In the genomic region with DNA sequence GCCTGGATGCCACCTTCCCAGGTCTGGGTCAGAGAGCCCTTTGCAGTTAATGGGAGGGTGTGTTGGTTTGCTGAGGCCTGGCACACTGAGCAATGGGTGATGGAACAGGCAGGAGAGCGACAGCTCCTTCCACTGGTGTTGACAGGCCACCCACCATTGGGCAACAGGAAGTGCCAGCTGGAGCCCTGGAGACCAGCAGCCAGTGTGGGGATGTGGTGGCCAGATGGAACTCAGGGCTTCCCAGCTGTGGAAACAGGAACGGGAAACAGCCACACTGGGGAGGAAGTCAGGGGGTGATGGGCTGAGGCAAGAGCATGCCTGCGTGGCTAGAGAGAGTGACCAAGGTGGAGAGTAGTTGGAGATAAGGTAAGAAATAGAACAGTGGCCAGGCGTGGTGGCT, we compare ENCODE assay signal across 11 cellular contexts. TPM values are rescaled to one million over a fixed set of nuclear protein-coding genes. Genes with fewer than 3 reads are reported as not detected.
A peak's percentile ranks its signal among the peaks of the same experiment; 100 is the strongest.
DNase-seq lines count a peak whose midpoint lies in the region; ATAC-seq and TF ChIP-seq lines count a peak whose summit lies in the region.
"Had no signal": no experiment of that assay in that cellular context is flagged by ENCODE, and none has a peak within 500 bp of the region (broad histone marks: within the 10 kb centered on the region; RNA-seq: fewer than 3 reads in every experiment).

No MANE protein-coding gene starts in this region.

- no peak for TF ChIP-seq CTCF in heart right ventricle (IDR thresholded peaks at IDR 0.05)

- H3K27me3 ChIP-seq in heart right ventricle (no peaks in the 10 kb centered on the region), skeletal muscle tissue (ENCODE audit: control insufficient read depth in 3 of 3, insufficient read depth in 3 of 3, low read length in 3 of 3) (no peaks in the 10 kb centered on the region), SJCRH30 (no peaks in the 10 kb centered on the region)
- H3K27me3 ChIP-seq: thyroid gland had no signal

- no peaks in the 10 kb centered on the region for H3K9me3 ChIP-seq in heart right ventricle
- no peaks in the 10 kb centered on the region for H3K9me3 ChIP-seq in skeletal muscle tissue (ENCODE audit: control insufficient read depth in 3 of 3, low read length in 3 of 3)
- H3K9me3 ChIP-seq in SJCRH30 (replicated peaks), result peaks cover 10% of the 10 kb centered on the region; the same call in 1 of the 2 replicates
- H3K9me3 ChIP-seq: thyroid gland had no signal

- H3K4me3 ChIP-seq in heart right ventricle (no peak overlapping the region), skeletal muscle tissue (ENCODE audit: low read length in 3 of 3) (no peak overlapping the region), SJCRH30 (no peak overlapping the region)
- H3K4me3 ChIP-seq: PC-9, thyroid gland had no signal

- DNase-seq in KBM-7 (peak; percentile 87), SKM-1 treated with dmso at 0.1 percent for 144 hours (lab: John Stamatoyannopoulos, UW; ENCODE audit: unreplicated experiment) (peak; percentile 94), heart right ventricle (peak; percentile 56 to 63), SJCRH30 (no peak), AG20443 (ENCODE audit: low spot score) (no peak)
- no peak for DNase-seq in NK-92 treated with Interleukin-12 subunit alpha and Interleukin-12 subunit beta, amount 100 ng/mL, for 24 hours (lab: John Stamatoyannopoulos, UW)
- DNase-seq: PC-9; stimulated activated CD4-positive, alpha-beta T cell treated with anti-CD3 and anti-CD28 coated beads, Interleukin-4, amount 100 ng/mL, for 24 hours; thyroid gland had no signal

- no peak overlapping the region for H3K9ac ChIP-seq in skeletal muscle tissue (ENCODE audit: low read depth in 1 of 3, low read length in 3 of 3)

- H3K4me1 ChIP-seq in heart right ventricle, result peaks cover 0 to 70% (median 0%) of the 10 kb centered on the region in 9 donors
- no peaks in the 10 kb centered on the region for H3K4me1 ChIP-seq in skeletal muscle tissue (ENCODE audit: control insufficient read depth in 3 of 3, insufficient read depth in 3 of 3, low read length in 3 of 3)
- H3K4me1 ChIP-seq in SJCRH30, result no peaks in the 10 kb centered on the region
- H3K4me1 ChIP-seq: thyroid gland had no signal

- H3K36me3 ChIP-seq in heart right ventricle, result peaks cover 0 to 11% (median 0%) of the 10 kb centered on the region in 9 donors
- H3K36me3 ChIP-seq in skeletal muscle tissue (ENCODE audit: control insufficient read depth in 3 of 3, insufficient read depth in 3 of 3, low read length in 3 of 3), result no peaks in the 10 kb centered on the region
- no peaks in the 10 kb centered on the region for H3K36me3 ChIP-seq in SJCRH30
- H3K36me3 ChIP-seq: thyroid gland had no signal

- 65 to 76% methylated on average over 4 of the region's 4 CpGs for WGBS in heart right ventricle, 2 donors

- intact Hi-C loops in heart right ventricle (cut with DNase I), result no loop called here

- ATAC-seq in heart right ventricle (peak; percentile 61 to 83 (median 75)), GM19463 (IDR thresholded peaks at IDR 0.05; ENCODE audit: unreplicated experiment) (no peak)

- H3K27ac ChIP-seq in heart right ventricle, result peak overlapping the region in 4 of 10 donors; percentile 13 to 84 (median 32)
- H3K27ac ChIP-seq in skeletal muscle tissue (ENCODE audit: low read depth, low read length), result peak overlapping the region; percentile 47
- no peak overlapping the region for H3K27ac ChIP-seq in SJCRH30
- H3K27ac ChIP-seq: PC-9, thyroid gland had no signal

- in situ Hi-C loops in KBM-7 (cut with MboI; ENCODE audit: low pct_unique_long_range_greater_than_20kb, low sequenced_read_pairs), result no loop called here

RNA-seq across cellular contexts. Expression of a gene that starts 9.3 kb away (rescaled TPM):
- total RNA-seq in heart right ventricle (10 to 100 TPM in 1 of 10 donors, 1 to 10 TPM in 8, not detected in 1; 1.3 to 10.4 (median 2.9) TPM), skeletal muscle tissue (2.1 TPM)
- 1 to 10 TPM; 2.4 to 7.8 TPM for polyA plus RNA-seq in heart right ventricle
- 11.7 and 13.4 TPM in 2 replicates for total RNA-seq in SJCRH30 (2014; rRNA removed; shearing (Covaris generic))
- total RNA-seq: PC-9 had no signal

Comparison
In these comparisons a context has a peak if more than half of its experiments do, and no peak if none do; other contexts are left out.
1. DNase-seq: peak in KBM-7 (single experiment), SKM-1 treated with dmso at 0.1 percent for 144 hours (single experiment) and heart right ventricle (2 of 2); none in SJCRH30 (0 of 2), AG20443 (single experiment) and NK-92 treated with Interleukin-12 subunit alpha and Interleukin-12 subunit beta, amount 100 ng/mL, for 24 hours (single experiment).